8 cellular contexts compared by ENCODE assay signal in the genomic region with DNA sequence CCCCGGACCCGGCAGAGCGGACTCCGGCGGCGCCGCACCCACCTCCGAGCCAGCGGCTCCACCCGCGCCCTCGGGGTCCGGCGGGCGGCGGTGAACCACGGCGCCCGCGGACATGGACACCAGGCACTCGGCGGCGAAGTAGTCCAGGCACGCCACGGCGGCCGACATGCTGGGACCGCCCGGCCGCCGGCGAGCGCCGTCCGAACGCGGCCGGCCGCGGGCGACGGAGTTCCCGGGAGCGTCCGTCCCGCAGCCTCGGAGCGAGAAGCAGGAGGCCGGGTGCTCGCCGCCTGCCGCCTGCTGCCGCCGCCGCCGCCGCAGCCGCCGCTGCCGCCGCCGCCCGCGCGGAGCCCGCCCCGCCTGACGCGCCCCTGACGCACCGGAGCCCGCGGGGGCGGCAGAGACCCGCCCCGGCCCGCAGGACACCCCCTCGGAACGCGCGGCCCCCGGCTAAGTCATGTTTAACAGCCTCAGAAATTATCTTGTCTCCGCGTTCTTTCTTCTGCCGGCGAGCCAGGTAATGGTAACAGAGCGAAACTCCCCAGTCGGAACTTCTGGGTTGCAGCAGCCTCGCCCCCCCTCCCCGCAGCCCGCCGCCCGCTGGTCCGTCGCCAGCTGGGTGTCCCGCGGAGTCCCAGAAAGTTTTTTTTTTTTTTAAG. TPM values are rescaled to one million over a fixed set of nuclear protein-coding genes. Genes with fewer than 3 reads are reported as not detected.
DNase-seq lines count a peak whose midpoint lies in the region; ATAC-seq and TF ChIP-seq lines count a peak whose summit lies in the region.

TSS of gene KLF14 (minus strand) at position 342 of the 659 bp plus-strand sequence. CDS start at position 168, 174 bp downstream.

- no peaks in the 10 kb centered on the region for H3K9me3 ChIP-seq in CD8-positive, alpha-beta T cell (ENCODE audit: low read length)
- no peaks in the 10 kb centered on the region for H3K9me3 ChIP-seq in effector memory CD4-positive, alpha-beta T cell (ENCODE audit: control insufficient read depth, low read length)
- H3K9me3 ChIP-seq in tibial artery, result peaks cover 13 to 52% (median 33%) of the 10 kb centered on the region in 3 donors

- peak; percentile 73 for ATAC-seq in CD8-positive, alpha-beta T cell
- ATAC-seq in HG02798 (IDR thresholded peaks at IDR 0.05; ENCODE audit: poor library complexity, unreplicated experiment) (peak; percentile 44), naive B cell (ENCODE audit: low read depth in 2 of 2) (peak; percentile 63 to 69), GM18873 (IDR thresholded peaks at IDR 0.05; ENCODE audit: low FRiP score, unreplicated experiment) (no peak)

- H3K9me3 Mint-ChIP-seq in CD8-positive, alpha-beta T cell, result peaks cover 2% of the 10 kb centered on the region
- peaks cover 0 to 20% (median 8%) of the 10 kb centered on the region in 7 donors for H3K9me3 Mint-ChIP-seq in naive B cell

- H3K27me3 Mint-ChIP-seq in CD8-positive, alpha-beta T cell (ENCODE audit: low read depth), result peaks cover 80% of the 10 kb centered on the region
- peaks cover 54 to 64% (median 62%) of the 10 kb centered on the region in 3 donors for H3K27me3 Mint-ChIP-seq in naive B cell

- peak within 1 kb of the TSS; percentile 84 for H3K4me3 Mint-ChIP-seq in CD8-positive, alpha-beta T cell
- H3K4me3 Mint-ChIP-seq in naive B cell, result peak within 1 kb of the TSS; percentile 80 to 96 (median 90)

- peaks cover 42% of the 10 kb centered on the region for H3K27me3 ChIP-seq in CD8-positive, alpha-beta T cell (ENCODE audit: insufficient read depth, low read length)
- H3K27me3 ChIP-seq in effector memory CD4-positive, alpha-beta T cell (replicated peaks; ENCODE audit: control insufficient read depth, insufficient read depth, low read length, poor library complexity, severe bottlenecking), result peaks cover 50% of the 10 kb centered on the region
- H3K27me3 ChIP-seq in tibial artery, result peaks cover 0 to 80% of the 10 kb centered on the region in 2 donors

- CTCF ChIA-PET in CD8-positive, alpha-beta T cell (lab: Charles Lee), result no interaction called here

- H3K4me1 Mint-ChIP-seq in CD8-positive, alpha-beta T cell (ENCODE audit: low read depth), result peaks cover 10% of the 10 kb centered on the region
- H3K4me1 Mint-ChIP-seq in naive B cell, result peaks cover 0 to 11% (median 7%) of the 10 kb centered on the region in 3 donors

- TF ChIP-seq CTCF in CD8-positive, alpha-beta T cell (IDR thresholded peaks at IDR 0.05), result no peak
- no peak for TF ChIP-seq CTCF in WI38 (IDR thresholded peaks at IDR 0.05; ENCODE audit: low read depth, low read length)
- no peak for TF ChIP-seq CTCF in tibial artery (IDR thresholded peaks at IDR 0.05)

- H3K27ac Mint-ChIP-seq in CD8-positive, alpha-beta T cell, result no peak within 1 kb of the TSS
- H3K27ac Mint-ChIP-seq in naive B cell, result peak within 1 kb of the TSS in 3 of 6 donors; percentile 41 to 80 (median 65)

- peaks cover 4% of the 10 kb centered on the region for H3K36me3 Mint-ChIP-seq in CD8-positive, alpha-beta T cell
- peaks cover 0 to 7% of the 10 kb centered on the region in 2 donors for H3K36me3 Mint-ChIP-seq in naive B cell

- H3K4me3 ChIP-seq in CD8-positive, alpha-beta T cell (ENCODE audit: low read depth, low read length), result peak within 1 kb of the TSS; percentile 42
- H3K4me3 ChIP-seq in WI38 (ENCODE audit: low read depth, low read length), result peak within 1 kb of the TSS; percentile 57
- H3K4me3 ChIP-seq in effector memory CD4-positive, alpha-beta T cell (ENCODE audit: insufficient read depth, low read depth, low read length, poor library complexity, severe bottlenecking), result peak within 1 kb of the TSS; percentile 53
- peak within 1 kb of the TSS; percentile 42 to 48 for H3K4me3 ChIP-seq in tibial artery

- peaks cover 6% of the 10 kb centered on the region for H3K4me1 ChIP-seq in CD8-positive, alpha-beta T cell (ENCODE audit: insufficient read depth, low read length)
- H3K4me1 ChIP-seq in effector memory CD4-positive, alpha-beta T cell (ENCODE audit: control insufficient read depth, insufficient read depth, low read length, poor library complexity, severe bottlenecking), result no peaks in the 10 kb centered on the region
- H3K4me1 ChIP-seq in tibial artery, result no peaks in the 10 kb centered on the region

- POLR2A ChIA-PET in CD8-positive, alpha-beta T cell (lab: Charles Lee), result no interaction called here

- H3K36me3 ChIP-seq in CD8-positive, alpha-beta T cell (ENCODE audit: insufficient read depth, low read length), result no peaks in the 10 kb centered on the region
- H3K36me3 ChIP-seq in effector memory CD4-positive, alpha-beta T cell (ENCODE audit: control insufficient read depth, insufficient read depth, low read length), result no peaks in the 10 kb centered on the region
- peaks cover 0 to 22% (median 16%) of the 10 kb centered on the region in 3 donors for H3K36me3 ChIP-seq in tibial artery

- H3K27ac ChIP-seq in CD8-positive, alpha-beta T cell (ENCODE audit: low read depth, low read length), result no peak within 1 kb of the TSS
- H3K27ac ChIP-seq in effector memory CD4-positive, alpha-beta T cell (ENCODE audit: insufficient read depth, low read length, poor library complexity, severe bottlenecking), result no peak within 1 kb of the TSS
- H3K27ac ChIP-seq in tibial artery, result no peak within 1 kb of the TSS

- intact Hi-C loops in CD8-positive, alpha-beta T cell (cut with DNase I, micrococcal nuclease), result loop anchor here in 1 of 2 experiments (10.0 kb wide), 1 partner anchor 239 kb away; the partner anchor contains the start of gene MEST
- intact Hi-C loops in tibial artery (cut with DNase I; ENCODE audit: low total_unique reads), result loop anchor here (10.0 kb wide), 1 partner anchor 499 kb away; no protein-coding TSS in a partner anchor

- DNase-seq in CD8-positive, alpha-beta T cell, result peak in 4 of 7 experiments; percentile 18 to 61 (median 35)
- DNase-seq in effector memory CD4-positive, alpha-beta T cell, result peak in 2 of 3 donors; percentile 13 to 17
- DNase-seq in naive B cell (peak; percentile 52), tibial artery (no peak), SKM-1 (lab: John Stamatoyannopoulos, UW; ENCODE audit: unreplicated experiment) (no peak)

RNA-seq across cellular contexts. Expression of gene KLF14, which starts in this region (rescaled TPM):
- not detected for total RNA-seq in CD8-positive, alpha-beta T cell
- under 1 TPM in 3 of 6 donors, not detected in 3; 0.09 to 0.36 (median 0.12) TPM for polyA plus RNA-seq in naive B cell (ENCODE audit: low read depth in 6 of 6)

Comparison
In these comparisons a context has a peak if more than half of its experiments do, and no peak if none do; other contexts are left out.
1. Peak in DNase-seq, ATAC-seq and H3K4me3 ChIP-seq in CD8-positive, alpha-beta T cell; RNA of the gene not detected or under 1 TPM.
2. Peak in DNase-seq and ATAC-seq in naive B cell; RNA of the gene not detected or under 1 TPM.
3. DNase-seq: peak in effector memory CD4-positive, alpha-beta T cell (2 of 3); none in tibial artery (0 of 2) and SKM-1 (single experiment).
4. Peak in every context shown above with its lines, with median percentiles within 50 percentile points of each other: H3K4me3 ChIP-seq.